Comparison of ENCODE assay signal across 16 cellular contexts in the genomic region with DNA sequence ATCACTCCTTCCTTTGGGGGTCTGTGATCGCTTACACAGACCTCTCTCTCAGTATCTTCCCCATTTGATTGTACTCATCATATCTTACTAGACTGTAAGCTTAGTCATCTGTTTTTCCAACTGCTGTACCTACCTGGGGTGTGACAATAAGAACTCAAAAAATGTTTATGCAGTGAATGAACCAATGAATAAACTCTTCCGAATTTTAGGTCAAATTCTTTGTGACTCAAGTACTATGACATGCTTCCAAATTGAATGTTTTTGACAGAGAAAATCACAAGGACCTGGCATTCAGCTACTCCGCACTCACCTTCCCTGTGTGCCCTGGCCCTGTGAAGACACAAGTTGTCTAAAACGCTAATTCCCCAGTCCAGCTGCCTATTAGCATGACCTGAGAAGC. TPM values are rescaled to one million over a fixed set of nuclear protein-coding genes. Genes with fewer than 3 reads are reported as not detected.
"Had no signal": no experiment of that assay in that cellular context is flagged by ENCODE, and none has a peak within 500 bp of the region (broad histone marks: within the 10 kb centered on the region; RNA-seq: fewer than 3 reads in every experiment).

No MANE protein-coding gene starts in this region.

- H3K4me1 ChIP-seq: transverse colon had no signal

- DNase-seq: activated CD4-positive, alpha-beta T cell treated with anti-CD3 and anti-CD28 coated beads, Interleukin-2, amount 50 U/mL, for 4 hours; activated CD4-positive, CD25-positive, alpha-beta regulatory T cell treated with anti-CD3 and anti-CD28 coated beads, Interleukin-2, amount 50 U/mL, for 72 hours; activated naive CD4-positive, alpha-beta T cell treated with anti-CD3 and anti-CD28 coated beads, Interleukin-2, amount 50 U/mL, for 16 hours; activated T-cell treated with anti-CD3 and anti-CD28 coated beads, Interleukin-2, amount 50 U/mL, for 1 hour; cerebellar nuclear complex; erythroblast; immature natural killer cell; nucleus accumbens; transverse colon had no signal

- H3K9me3 ChIP-seq: transverse colon had no signal

- H3K36me3 ChIP-seq: brain microvascular endothelial cell had no signal

- H3K4me3 ChIP-seq: lung, skin epidermis, transverse colon had no signal

- H3K27ac ChIP-seq: brain microvascular endothelial cell, skin epidermis, transverse colon had no signal

- ATAC-seq: natural killer cell treated with Interleukin-12 subunit alpha and Interleukin-12 subunit beta and Interleukin-15 and Interleukin-18, amount 100 ng/mL, for 72 hours; stimulated activated memory B cell treated with anti-CD40 and anti-IgM and Interleukin-4, amounts not matched to agents 10 μg/mL and 1 μg/mL and 100 μg/mL, for 72 hours had no signal

- H3K27me3 ChIP-seq: brain microvascular endothelial cell, transverse colon had no signal

RNA-seq across cellular contexts. Expression of a gene that starts 57.4 kb away (rescaled TPM):
- total RNA-seq: lung; mononuclear cell; natural killer cell treated with Interleukin-12 subunit alpha and Interleukin-12 subunit beta and Interleukin-15 and Interleukin-18, amount 100 ng/mL, for 72 hours; pulmonary artery endothelial cell had no signal
- polyA plus RNA-seq: immature natural killer cell, lung had no signal
